ENCODE assay signal across 8 cellular contexts in genomic region chr3:196624008-196624790, GRCh38. TPM values are rescaled to one million over a fixed set of nuclear protein-coding genes. Genes with fewer than 3 reads are reported as not detected.
DNase-seq lines count a peak whose midpoint lies in the region; ATAC-seq and TF ChIP-seq lines count a peak whose summit lies in the region.

No MANE protein-coding gene starts in this region.

- H3K9me3 Mint-ChIP-seq in GM23338 (no peaks in the 10 kb centered on the region), activated B cell treated with CpG ODN at 0.5 μM for 24 hours (no peaks in the 10 kb centered on the region), memory B cell (no peaks in the 10 kb centered on the region)

- no peaks in the 10 kb centered on the region for H3K36me3 Mint-ChIP-seq in GM23338 (ENCODE audit: low read depth)
- no peaks in the 10 kb centered on the region for H3K36me3 Mint-ChIP-seq in activated B cell treated with CpG ODN at 0.5 μM for 24 hours (ENCODE audit: low read depth)
- H3K36me3 Mint-ChIP-seq in memory B cell = no peaks in the 10 kb centered on the region

- H3K27ac ChIP-seq in GM23338 (ENCODE audit: low read depth) = no peak overlapping the region

- CTCF ChIA-PET in activated B cell treated with CpG ODN at 0.5 μM for 24 hours (lab: Charles Lee) = no interaction called here

- H3K4me1 Mint-ChIP-seq in GM23338 (peaks cover 24% of the 10 kb centered on the region), activated B cell treated with CpG ODN at 0.5 μM for 24 hours (peaks cover 21% of the 10 kb centered on the region), memory B cell (peaks cover 15% of the 10 kb centered on the region)

- H3K4me1 ChIP-seq in GM23338 (ENCODE audit: insufficient read depth) = peaks cover 12% of the 10 kb centered on the region

- H3K36me3 ChIP-seq in GM23338 (ENCODE audit: insufficient read depth) = no peaks in the 10 kb centered on the region

- 0 out of 2 replicates have a peak, but pooled peaks cover 7% of the 10 kb centered on the region for H3F3A ChIP-seq in GM23338 (replicated peaks; ENCODE audit: low read depth)

- intact Hi-C loops in activated B cell treated with CpG ODN at 0.5 μM for 24 hours (cut with micrococcal nuclease) = loop anchor here (1.0 to 2.0 kb wide), 2 partner anchors 8 to 19 kb away; no protein-coding TSS in a partner anchor

- TF ChIP-seq CTCF in GM23338 (conservative IDR thresholded peaks at IDR 0.05; ENCODE audit: low read depth in 2 of 2) (no peak), activated B cell treated with CpG ODN at 0.5 μM for 24 hours (IDR thresholded peaks at IDR 0.05) (no peak)

- H4K20me1 ChIP-seq in GM23338 (replicated peaks; ENCODE audit: insufficient read depth) = no peaks in the 10 kb centered on the region

- no peaks in the 10 kb centered on the region for H3K27me3 ChIP-seq in GM23338 (ENCODE audit: insufficient read depth)

- H3K27me3 Mint-ChIP-seq in GM23338 (ENCODE audit: insufficient read depth, low read depth, poor library complexity) = no peaks in the 10 kb centered on the region
- no peaks in the 10 kb centered on the region for H3K27me3 Mint-ChIP-seq in activated B cell treated with CpG ODN at 0.5 μM for 24 hours
- no peaks in the 10 kb centered on the region for H3K27me3 Mint-ChIP-seq in memory B cell

- DNase-seq in CD1c-positive myeloid dendritic cell (ENCODE audit: extremely low spot score) (peak; percentile 95), GM23338 (ENCODE audit: low spot score) (no peak), activated B cell treated with CpG ODN at 0.5 μM for 24 hours (no peak), memory B cell (ENCODE audit: low spot score in 2 of 2) (peak in 1 of 2 donors; percentile 61), ureter (ENCODE audit: low spot score) (no peak)

- H3K27ac Mint-ChIP-seq in GM23338 = no peak overlapping the region
- peak overlapping the region; percentile 90 for H3K27ac Mint-ChIP-seq in activated B cell treated with CpG ODN at 0.5 μM for 24 hours
- peak overlapping the region; percentile 88 for H3K27ac Mint-ChIP-seq in memory B cell

- H3K4me2 ChIP-seq in GM23338 = no peak overlapping the region

- no peaks in the 10 kb centered on the region for H3K79me2 ChIP-seq in GM23338 (replicated peaks; ENCODE audit: insufficient read depth)

- no peak for ATAC-seq in GM23338
- peak; percentile 85 for ATAC-seq in activated B cell treated with CpG ODN at 0.5 μM for 24 hours (ENCODE audit: low read depth)
- ATAC-seq in memory B cell (ENCODE audit: low read depth) = peak; percentile 99
- no peak for ATAC-seq in HG03280 (IDR thresholded peaks at IDR 0.05; ENCODE audit: unreplicated experiment)
- no peak for ATAC-seq in GM18873 (IDR thresholded peaks at IDR 0.05; ENCODE audit: low FRiP score, unreplicated experiment)
- ATAC-seq in HG02763 (IDR thresholded peaks at IDR 0.05; ENCODE audit: unreplicated experiment) = no peak

- H3K4me3 ChIP-seq in GM23338 = no peak overlapping the region

- POLR2A ChIA-PET in activated B cell treated with CpG ODN at 0.5 μM for 24 hours (lab: Charles Lee) = interaction anchor here (0.5 to 1.4 kb wide), 4 partner anchors 8 to 61 kb away, joined by 3 read pairs; no protein-coding TSS in a partner anchor

- no peaks in the 10 kb centered on the region for H3K9me2 ChIP-seq in GM23338 (ENCODE audit: insufficient read depth)

- H2AFZ ChIP-seq in GM23338 = peak overlapping the region; percentile 70; the same call in 1 of the 2 replicates

- H3K4me3 Mint-ChIP-seq in GM23338 (no peak overlapping the region), activated B cell treated with CpG ODN at 0.5 μM for 24 hours (peak overlapping the region; percentile 77), memory B cell (peak overlapping the region; percentile 81)

TF ChIP-seq in GM23338, 12 proteins besides CTCF, POLR2A, EP300 and RAD21 (continues in another document):
- TF ChIP-seq POLR2AphosphoS5 (IDR thresholded peaks at IDR 0.05; ENCODE audit: low read depth) (no peak), EZH2phosphoT487 (IDR thresholded peaks at IDR 0.05; ENCODE audit: unreplicated experiment) (no peak), STAT1 (IDR thresholded peaks at IDR 0.05; ENCODE audit: unreplicated experiment) (no peak), ZNF114 (CRISPR knock-in tag; IDR thresholded peaks at IDR 0.05) (no peak), JUNB (IDR thresholded peaks at IDR 0.05; ENCODE audit: unreplicated experiment) (no peak), ZNF331 (CRISPR knock-in tag; IDR thresholded peaks at IDR 0.05; ENCODE audit: low read depth) (no peak), EZH2 (IDR thresholded peaks at IDR 0.05; ENCODE audit: low read depth, unreplicated experiment) (no peak)
- TF ChIP-seq, protein P1, sequence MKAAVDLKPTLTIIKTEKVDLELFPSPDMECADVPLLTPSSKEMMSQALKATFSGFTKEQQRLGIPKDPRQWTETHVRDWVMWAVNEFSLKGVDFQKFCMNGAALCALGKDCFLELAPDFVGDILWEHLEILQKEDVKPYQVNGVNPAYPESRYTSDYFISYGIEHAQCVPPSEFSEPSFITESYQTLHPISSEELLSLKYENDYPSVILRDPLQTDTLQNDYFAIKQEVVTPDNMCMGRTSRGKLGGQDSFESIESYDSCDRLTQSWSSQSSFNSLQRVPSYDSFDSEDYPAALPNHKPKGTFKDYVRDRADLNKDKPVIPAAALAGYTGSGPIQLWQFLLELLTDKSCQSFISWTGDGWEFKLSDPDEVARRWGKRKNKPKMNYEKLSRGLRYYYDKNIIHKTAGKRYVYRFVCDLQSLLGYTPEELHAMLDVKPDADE (IDR thresholded peaks at IDR 0.05) = no peak
- TF ChIP-seq, protein P2, sequence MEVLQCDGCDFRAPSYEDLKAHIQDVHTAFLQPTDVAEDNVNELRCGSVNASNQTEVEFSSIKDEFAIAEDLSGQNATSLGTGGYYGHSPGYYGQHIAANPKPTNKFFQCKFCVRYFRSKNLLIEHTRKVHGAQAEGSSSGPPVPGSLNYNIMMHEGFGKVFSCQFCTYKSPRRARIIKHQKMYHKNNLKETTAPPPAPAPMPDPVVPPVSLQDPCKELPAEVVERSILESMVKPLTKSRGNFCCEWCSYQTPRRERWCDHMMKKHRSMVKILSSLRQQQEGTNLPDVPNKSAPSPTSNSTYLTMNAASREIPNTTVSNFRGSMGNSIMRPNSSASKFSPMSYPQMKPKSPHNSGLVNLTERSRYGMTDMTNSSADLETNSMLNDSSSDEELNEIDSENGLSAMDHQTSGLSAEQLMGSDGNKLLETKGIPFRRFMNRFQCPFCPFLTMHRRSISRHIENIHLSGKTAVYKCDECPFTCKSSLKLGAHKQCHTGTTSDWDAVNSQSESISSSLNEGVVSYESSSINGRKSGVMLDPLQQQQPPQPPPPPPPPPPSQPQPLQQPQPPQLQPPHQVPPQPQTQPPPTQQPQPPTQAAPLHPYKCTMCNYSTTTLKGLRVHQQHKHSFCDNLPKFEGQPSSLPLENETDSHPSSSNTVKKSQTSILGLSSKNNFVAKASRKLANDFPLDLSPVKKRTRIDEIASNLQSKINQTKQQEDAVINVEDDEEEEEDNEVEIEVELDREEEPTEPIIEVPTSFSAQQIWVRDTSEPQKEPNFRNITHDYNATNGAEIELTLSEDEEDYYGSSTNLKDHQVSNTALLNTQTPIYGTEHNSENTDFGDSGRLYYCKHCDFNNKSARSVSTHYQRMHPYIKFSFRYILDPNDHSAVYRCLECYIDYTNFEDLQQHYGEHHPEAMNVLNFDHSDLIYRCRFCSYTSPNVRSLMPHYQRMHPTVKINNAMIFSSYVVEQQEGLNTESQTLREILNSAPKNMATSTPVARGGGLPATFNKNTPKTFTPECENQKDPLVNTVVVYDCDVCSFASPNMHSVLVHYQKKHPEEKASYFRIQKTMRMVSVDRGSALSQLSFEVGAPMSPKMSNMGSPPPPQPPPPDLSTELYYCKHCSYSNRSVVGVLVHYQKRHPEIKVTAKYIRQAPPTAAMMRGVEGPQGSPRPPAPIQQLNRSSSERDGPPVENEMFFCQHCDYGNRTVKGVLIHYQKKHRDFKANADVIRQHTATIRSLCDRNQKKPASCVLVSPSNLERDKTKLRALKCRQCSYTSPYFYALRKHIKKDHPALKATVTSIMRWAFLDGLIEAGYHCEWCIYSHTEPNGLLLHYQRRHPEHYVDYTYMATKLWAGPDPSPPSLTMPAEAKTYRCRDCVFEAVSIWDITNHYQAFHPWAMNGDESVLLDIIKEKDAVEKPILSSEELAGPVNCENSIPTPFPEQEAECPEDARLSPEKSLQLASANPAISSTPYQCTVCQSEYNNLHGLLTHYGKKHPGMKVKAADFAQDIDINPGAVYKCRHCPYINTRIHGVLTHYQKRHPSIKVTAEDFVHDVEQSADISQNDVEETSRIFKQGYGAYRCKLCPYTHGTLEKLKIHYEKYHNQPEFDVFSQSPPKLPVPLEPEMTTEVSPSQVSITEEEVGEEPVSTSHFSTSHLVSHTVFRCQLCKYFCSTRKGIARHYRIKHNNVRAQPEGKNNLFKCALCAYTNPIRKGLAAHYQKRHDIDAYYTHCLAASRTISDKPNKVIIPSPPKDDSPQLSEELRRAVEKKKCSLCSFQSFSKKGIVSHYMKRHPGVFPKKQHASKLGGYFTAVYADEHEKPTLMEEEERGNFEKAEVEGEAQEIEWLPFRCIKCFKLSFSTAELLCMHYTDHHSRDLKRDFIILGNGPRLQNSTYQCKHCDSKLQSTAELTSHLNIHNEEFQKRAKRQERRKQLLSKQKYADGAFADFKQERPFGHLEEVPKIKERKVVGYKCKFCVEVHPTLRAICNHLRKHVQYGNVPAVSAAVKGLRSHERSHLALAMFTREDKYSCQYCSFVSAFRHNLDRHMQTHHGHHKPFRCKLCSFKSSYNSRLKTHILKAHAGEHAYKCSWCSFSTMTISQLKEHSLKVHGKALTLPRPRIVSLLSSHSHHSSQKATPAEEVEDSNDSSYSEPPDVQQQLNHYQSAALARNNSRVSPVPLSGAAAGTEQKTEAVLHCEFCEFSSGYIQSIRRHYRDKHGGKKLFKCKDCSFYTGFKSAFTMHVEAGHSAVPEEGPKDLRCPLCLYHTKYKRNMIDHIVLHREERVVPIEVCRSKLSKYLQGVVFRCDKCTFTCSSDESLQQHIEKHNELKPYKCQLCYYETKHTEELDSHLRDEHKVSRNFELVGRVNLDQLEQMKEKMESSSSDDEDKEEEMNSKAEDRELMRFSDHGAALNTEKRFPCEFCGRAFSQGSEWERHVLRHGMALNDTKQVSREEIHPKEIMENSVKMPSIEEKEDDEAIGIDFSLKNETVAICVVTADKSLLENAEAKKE (CRISPR knock-in tag; IDR thresholded peaks at IDR 0.05) = no peak

RNA-seq across cellular contexts. Expression of gene NRROS, which starts 15.3 kb away (rescaled TPM):
- 5.9 and 8.5 TPM in 2 replicates for total RNA-seq in GM23338 (2014; rRNA removed; shearing (Covaris generic))
- polyA plus RNA-seq in GM23338 (2016; fragmentation: Nextera tagmentation; extraction: Ambion mirVana) = 1.2 and 2.3 TPM in 2 replicates
- total RNA-seq in activated B cell treated with CpG ODN at 0.5 μM for 24 hours (88.5 and 92.4 TPM in 2 replicates), ureter (4.2 TPM)

RNA-seq across cellular contexts. Expression of gene FBXO45, which starts 55.7 kb away (rescaled TPM):
- total RNA-seq in GM23338 (2014; rRNA removed; shearing (Covaris generic)) = 23.7 and 25.3 TPM in 2 replicates
- polyA plus RNA-seq in GM23338 (2016; fragmentation: Nextera tagmentation; extraction: Ambion mirVana) = 10.3 and 11.5 TPM in 2 replicates
- total RNA-seq in activated B cell treated with CpG ODN at 0.5 μM for 24 hours = 5.7 and 6.5 TPM in 2 replicates
- 5.8 TPM for total RNA-seq in ureter

RNA-seq across cellular contexts. Expression of gene WDR53, which starts 55.8 kb away (rescaled TPM):
- 1.6 and 6.8 TPM in 2 replicates for total RNA-seq in GM23338 (2014; rRNA removed; shearing (Covaris generic))
- polyA plus RNA-seq in GM23338 (2016; fragmentation: Nextera tagmentation; extraction: Ambion mirVana) = 26.7 and 29.7 TPM in 2 replicates
- total RNA-seq in activated B cell treated with CpG ODN at 0.5 μM for 24 hours = 14.1 and 14.3 TPM in 2 replicates
- total RNA-seq in ureter = 8.1 TPM

Comparison
In these comparisons a context has a peak if more than half of its experiments do, and no peak if none do; other contexts are left out.
1. ATAC-seq: peak in activated B cell treated with CpG ODN at 0.5 μM for 24 hours (single experiment) and memory B cell (single experiment); none in GM23338 (single experiment), HG03280 (single experiment), GM18873 (single experiment) and HG02763 (single experiment).